Comparison of ENCODE assay signal across 14 cellular contexts in genomic region chr7:71679480-71679879, GRCh38.
DNase-seq lines count a peak whose midpoint lies in the region; ATAC-seq and TF ChIP-seq lines count a peak whose summit lies in the region.
"Had no signal": no experiment of that assay in that cellular context is flagged by ENCODE, and none has a peak within 500 bp of the region (broad histone marks: within the 10 kb centered on the region; RNA-seq: fewer than 3 reads in every experiment).

No MANE protein-coding gene starts in this region.

- H3K4me3 Mint-ChIP-seq in stimulated activated naive CD8-positive, alpha-beta T cell treated with anti-CD3 and anti-CD28 coated beads, Interleukin-15, amount 100 ng/mL, for 72 hours: no peak overlapping the region
- H3K4me3 Mint-ChIP-seq in HFFc6: no peak overlapping the region
- H3K4me3 Mint-ChIP-seq: CD14-positive monocyte; CD8-positive, alpha-beta T cell; IgD-negative memory B cell had no signal

- no peak overlapping the region for H3K27ac Mint-ChIP-seq in stimulated activated naive CD8-positive, alpha-beta T cell treated with anti-CD3 and anti-CD28 coated beads, Interleukin-15, amount 100 ng/mL, for 72 hours
- no peak overlapping the region for H3K27ac Mint-ChIP-seq in HFFc6
- H3K27ac Mint-ChIP-seq: CD14-positive monocyte; CD8-positive, alpha-beta T cell; IgD-negative memory B cell had no signal

- ATAC-seq in stimulated activated naive CD8-positive, alpha-beta T cell treated with anti-CD3 and anti-CD28 coated beads, Interleukin-15, amount 100 ng/mL, for 72 hours: peak; percentile 12
- no peak for ATAC-seq in stimulated activated naive CD8-positive, alpha-beta T cell treated with anti-CD3 and anti-CD28 coated beads, Interleukin-15, Interleukin-2, amounts not matched to agents 100 U/mL and 50 U/mL, for 24 hours
- ATAC-seq: CD8-positive, alpha-beta T cell; GM12878; HCT116 had no signal

- H2BK5ac ChIP-seq in mesendoderm (ENCODE audit: low read length): no peak overlapping the region

- H3K9me3 Mint-ChIP-seq in stimulated activated naive CD8-positive, alpha-beta T cell treated with anti-CD3 and anti-CD28 coated beads, Interleukin-15, amount 100 ng/mL, for 72 hours: peaks cover 0 to 19% of the 10 kb centered on the region in 2 donors
- H3K9me3 Mint-ChIP-seq in HFFc6: peaks cover 43% of the 10 kb centered on the region
- H3K9me3 Mint-ChIP-seq: CD8-positive, alpha-beta T cell; IgD-negative memory B cell had no signal

- H3K27ac ChIP-seq in mesendoderm (ENCODE audit: low read depth, low read length) (no peak overlapping the region), caudate nucleus (ENCODE audit: low read depth, low read length) (no peak overlapping the region)
- H3K27ac ChIP-seq: 22Rv1 had no signal

- no peaks in the 10 kb centered on the region for H3K27me3 ChIP-seq in mesendoderm (ENCODE audit: insufficient read depth, low read length, poor library complexity)

- no CpG with 5 or more reads among the region's 8 CpGs for WGBS in mesendoderm (ENCODE audit: extremely low coverage, insufficient coverage, low lambda C conversion rate)

- H3K36me3 Mint-ChIP-seq in HFFc6 (ENCODE audit: low read depth): peaks cover 8% of the 10 kb centered on the region; the same call in 1 of the 2 replicates
- H3K36me3 Mint-ChIP-seq: CD14-positive monocyte; CD8-positive, alpha-beta T cell; IgD-negative memory B cell had no signal

- no peak for TF ChIP-seq CTCF in HFFc6 (IDR thresholded peaks at IDR 0.05)

- no peaks in the 10 kb centered on the region for H3K36me3 ChIP-seq in mesendoderm (ENCODE audit: control insufficient read depth, insufficient read depth, low read length)

- no peak overlapping the region for H3K4me3 ChIP-seq in mesendoderm (ENCODE audit: low read length)
- H3K4me3 ChIP-seq: GM12878 had no signal

- H3K18ac ChIP-seq in mesendoderm (ENCODE audit: low read length): peak overlapping the region; percentile 5

- no peak overlapping the region for H2BK15ac ChIP-seq in mesendoderm (replicated peaks; ENCODE audit: low read depth)

- H3K79me2 ChIP-seq in mesendoderm (ENCODE audit: control insufficient read depth, insufficient read depth, low read length): no peaks in the 10 kb centered on the region

- H2AK5ac ChIP-seq in mesendoderm (ENCODE audit: low read length): peak overlapping the region; percentile 74

- H3K4me2 ChIP-seq in mesendoderm (ENCODE audit: low read length): no peak overlapping the region

- no peak overlapping the region for H3K9ac ChIP-seq in mesendoderm (ENCODE audit: low read length)

- H3K79me1 ChIP-seq in mesendoderm (ENCODE audit: low read length): no peaks in the 10 kb centered on the region

- H2BK120ac ChIP-seq in mesendoderm (ENCODE audit: low read depth, low read length): no peak overlapping the region

- peaks cover 9% of the 10 kb centered on the region for H3K4me1 ChIP-seq in mesendoderm (ENCODE audit: control insufficient read depth, low read depth, low read length)

- H3K56ac ChIP-seq in mesendoderm (ENCODE audit: low read length): peak overlapping the region; percentile 22

- H4K8ac ChIP-seq in mesendoderm (ENCODE audit: low read depth, low read length): no peak overlapping the region

- DNase-seq in DMS 273 (lab: John Stamatoyannopoulos, UW; ENCODE audit: unreplicated experiment) (peak; percentile 60), DMS 273 treated with DMSO at 0.1 percent for 48 hours (lab: John Stamatoyannopoulos, UW) (no peak), mesendoderm (no peak), caudate nucleus (lab: John Stamatoyannopoulos, UW) (no peak), HFFc6 (no peak)
- DNase-seq in stimulated activated naive CD8-positive, alpha-beta T cell treated with anti-CD3 and anti-CD28 coated beads, Interleukin-15, amount 100 ng/mL, for 72 hours: no peak
- DNase-seq in stimulated activated naive CD8-positive, alpha-beta T cell treated with anti-CD3 and anti-CD28 coated beads, Interleukin-15, Interleukin-2, amounts not matched to agents 100 U/mL and 50 U/mL, for 24 hours: no peak
- DNase-seq: CD8-positive, alpha-beta T cell; COR-L47 had no signal

- no peak overlapping the region for H3K23ac ChIP-seq in mesendoderm (ENCODE audit: low read length)

- no peaks in the 10 kb centered on the region for H3K4me1 Mint-ChIP-seq in stimulated activated naive CD8-positive, alpha-beta T cell treated with anti-CD3 and anti-CD28 coated beads, Interleukin-15, amount 100 ng/mL, for 72 hours
- H3K4me1 Mint-ChIP-seq in HFFc6 (ENCODE audit: low read depth): no peaks in the 10 kb centered on the region
- H3K4me1 Mint-ChIP-seq: CD14-positive monocyte, IgD-negative memory B cell had no signal

- H3K4ac ChIP-seq in mesendoderm (ENCODE audit: low read depth, low read length): no peak overlapping the region

- H4K5ac ChIP-seq in mesendoderm (ENCODE audit: low read length): no peak overlapping the region

- peaks cover 4% of the 10 kb centered on the region for H3K27me3 Mint-ChIP-seq in stimulated activated naive CD8-positive, alpha-beta T cell treated with anti-CD3 and anti-CD28 coated beads, Interleukin-15, amount 100 ng/mL, for 72 hours
- H3K27me3 Mint-ChIP-seq in HFFc6 (ENCODE audit: insufficient read depth): no peaks in the 10 kb centered on the region; the same call in none of the 2 replicates
- H3K27me3 Mint-ChIP-seq: IgD-negative memory B cell had no signal
